In the genomic region with DNA sequence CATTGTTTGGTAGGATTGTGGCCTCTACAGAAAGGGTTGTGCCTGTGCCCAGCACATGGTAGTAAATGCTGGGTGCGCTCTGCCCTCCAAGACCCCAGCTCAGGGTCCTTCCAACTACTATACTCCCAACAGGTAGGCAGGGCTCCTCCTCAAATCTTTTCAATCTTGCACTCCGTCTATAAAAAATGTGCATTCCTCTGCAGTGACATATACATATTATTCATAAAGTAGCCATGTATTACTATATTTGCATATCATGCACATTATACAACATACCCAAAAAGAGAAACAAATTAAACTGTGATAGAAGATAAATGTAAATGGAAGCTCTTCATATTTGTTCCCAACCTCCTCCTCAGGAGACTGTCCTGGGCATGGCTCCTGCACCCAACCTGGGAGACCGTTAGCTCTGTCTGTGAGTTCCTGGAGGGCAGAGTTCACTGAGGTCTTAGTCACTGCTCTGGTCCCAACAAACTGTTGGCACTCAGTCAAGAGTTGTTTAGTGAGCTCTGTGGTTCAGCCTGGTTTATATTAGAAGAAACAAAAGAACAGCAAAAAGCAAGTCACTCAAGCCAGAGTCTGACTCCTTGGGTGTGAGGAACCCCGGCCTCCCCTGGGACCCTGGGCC, we compare ENCODE assay signal across 15 cellular contexts. TPM values are rescaled to one million over a fixed set of nuclear protein-coding genes. Genes with fewer than 3 reads are reported as not detected.
DNase-seq lines count a peak whose midpoint lies in the region; ATAC-seq, FAIRE-seq and TF ChIP-seq lines count a peak whose summit lies in the region.
"Had no signal": no experiment of that assay in that cellular context is flagged by ENCODE, and none has a peak within 500 bp of the region (broad histone marks: within the 10 kb centered on the region; RNA-seq: fewer than 3 reads in every experiment).

No MANE protein-coding gene starts in this region.

- POLR2A ChIA-PET in HCT116 (lab: Charles Lee) = no interaction called here

- no peak overlapping the region; the same call in 1 of the 2 replicates for H3K4me2 ChIP-seq in HCT116 (ENCODE audit: low read length)

- no peak for TF ChIP-seq RAD21 in HCT116 (IDR thresholded peaks at IDR 0.05; ENCODE audit: low read depth)

- H3K9me2 ChIP-seq in HCT116 (ENCODE audit: insufficient read depth) = no peaks in the 10 kb centered on the region

- TF ChIP-seq CTCF in HCT116 (IDR thresholded peaks at IDR 0.05 in 2 of 3, conservative IDR thresholded peaks at IDR 0.05 in 1 of 3; ENCODE audit: borderline replicate concordance in 1 of 3, insufficient read depth in 1 of 3, low read depth in 2 of 3, low read length in 2 of 3) (no peak), RWPE2 (IDR thresholded peaks at IDR 0.05; ENCODE audit: poor library complexity, severe bottlenecking) (no peak), fibroblast of the aortic adventitia (IDR thresholded peaks at IDR 0.05; ENCODE audit: insufficient read depth, low read length) (no peak)

- CTCF ChIA-PET in HCT116 (lab: Charles Lee) = no interaction called here

- ATAC-seq in HCT116 = peak; percentile 65
- ATAC-seq in RWPE2 (ENCODE audit: low read depth) = peak; percentile 88
- no peak for ATAC-seq in GM18502 (IDR thresholded peaks at IDR 0.05; ENCODE audit: poor library complexity, unreplicated experiment)
- ATAC-seq in HG02623 (IDR thresholded peaks at IDR 0.05; ENCODE audit: unreplicated experiment) = no peak
- ATAC-seq: right cardiac atrium had no signal

- H4K20me1 ChIP-seq in HCT116 (ENCODE audit: insufficient read depth) = no peaks in the 10 kb centered on the region

- peaks cover 2 to 8% of the 10 kb centered on the region in 2 experiments; a peak in 2 of 4 replicates for H3K4me1 ChIP-seq in HCT116 (ENCODE audit: control insufficient read depth in 1 of 2, insufficient read depth in 2 of 2, low read length in 2 of 2)
- peaks cover 9% of the 10 kb centered on the region for H3K4me1 ChIP-seq in RWPE2 (ENCODE audit: insufficient read depth, poor library complexity, severe bottlenecking)
- H3K4me1 ChIP-seq in small intestine (ENCODE audit: control insufficient read depth in 2 of 2, insufficient read depth in 1 of 2, low read depth in 1 of 2, low read length in 1 of 2) = no peaks in the 10 kb centered on the region
- H3K4me1 ChIP-seq: adrenal gland, SJCRH30 had no signal

- BruUV-seq in HCT116 (replicated peaks; lab: Mats Ljungman, UMichigan) = no TSS peak

- H3K27ac ChIP-seq in HCT116 (ENCODE audit: low read depth, low read length) (no peak overlapping the region), RWPE2 (ENCODE audit: poor library complexity, severe bottlenecking) (no peak overlapping the region), small intestine (ENCODE audit: low read depth in 1 of 2, low read length in 1 of 2) (no peak overlapping the region)
- H3K27ac ChIP-seq: adrenal gland, SJCRH30 had no signal

- DNase-seq in HCT116 (ENCODE audit: low read depth, low spot score) (no peak), RWPE2 (ENCODE audit: low spot score) (no peak), fibroblast of the aortic adventitia (ENCODE audit: low read depth) (peak; percentile 43), small intestine (peak; percentile 87), NK-92 (lab: John Stamatoyannopoulos, UW; ENCODE audit: unreplicated experiment) (no peak)
- DNase-seq: activated B cell treated with CpG ODN at 0.5 μM for 24 hours; effector CD4-positive, alpha-beta T cell; NCI-H1417; NCI-H524 treated with DMSO at 0.1 percent for 48 hours; right cardiac atrium; substantia nigra had no signal

- RAD21 ChIA-PET in HCT116 (lab: Charles Lee; ENCODE audit: low non-redundant PET in 1 of 2, low total read pairs in 2 of 2, uncharacterized antibody in 2 of 2, unreplicated experiment in 2 of 2) = no interaction called here

- 25 to 48% (median 41%) methylated on average over 4 of the region's 4 CpGs for WGBS in small intestine, 3 donors

- H3K9ac ChIP-seq in HCT116 (ENCODE audit: low read length) = no peak overlapping the region

- H3K36me3 ChIP-seq in HCT116 (ENCODE audit: control insufficient read depth in 1 of 2, insufficient read depth in 2 of 2, low read length in 2 of 2) (no peaks in the 10 kb centered on the region), RWPE2 (ENCODE audit: low read depth) (no peaks in the 10 kb centered on the region), small intestine (ENCODE audit: control insufficient read depth in 2 of 2, insufficient read depth in 2 of 2, low read length in 2 of 2) (no peaks in the 10 kb centered on the region)
- H3K36me3 ChIP-seq: adrenal gland, SJCRH30 had no signal

- no peak for FAIRE-seq in small intestine (lab: Jason Lieb, UNC)

- H3K9me3 ChIP-seq in HCT116 (ENCODE audit: control insufficient read depth in 1 of 2, insufficient read depth in 1 of 2, low read depth in 1 of 2, low read length in 2 of 2) (no peaks in the 10 kb centered on the region), RWPE2 (ENCODE audit: severe bottlenecking) (no peaks in the 10 kb centered on the region), small intestine (ENCODE audit: control insufficient read depth, low read depth) (no peaks in the 10 kb centered on the region)
- H3K9me3 ChIP-seq: adrenal gland, SJCRH30 had no signal

- intact Hi-C loops in HCT116 (cut with micrococcal nuclease) = no loop called here

- peaks cover 7% of the 10 kb centered on the region; the same call in 1 of the 2 replicates for H3K27me3 ChIP-seq in HCT116 (ENCODE audit: insufficient read depth, low read length)
- H3K27me3 ChIP-seq in RWPE2 (ENCODE audit: insufficient read depth, poor library complexity, severe bottlenecking) = no peaks in the 10 kb centered on the region
- no peaks in the 10 kb centered on the region for H3K27me3 ChIP-seq in small intestine (ENCODE audit: control insufficient read depth in 2 of 2, insufficient read depth in 2 of 2, low read length in 2 of 2)

- H3K4me3 ChIP-seq in HCT116 (replicated peaks in 1 of 2; ENCODE audit: low read depth in 1 of 2, low read length in 2 of 2) (no peak overlapping the region), RWPE2 (ENCODE audit: severe bottlenecking) (no peak overlapping the region), fibroblast of the aortic adventitia (ENCODE audit: low read depth, low read length) (no peak overlapping the region), small intestine (ENCODE audit: low read depth in 1 of 2, low read length in 2 of 2) (no peak overlapping the region)
- H3K4me3 ChIP-seq: adrenal gland, SJCRH30 had no signal

- no peaks in the 10 kb centered on the region for H3K79me2 ChIP-seq in HCT116 (ENCODE audit: insufficient read depth, low read length)

- TF ChIP-seq POLR2A in HCT116 (IDR thresholded peaks at IDR 0.05; ENCODE audit: borderline replicate concordance, extremely low read depth, insufficient read depth, insufficient read length) = no peak

- H2AFZ ChIP-seq in HCT116 (ENCODE audit: low read depth, low read length, poor library complexity, severe bottlenecking) = no peak overlapping the region

TF ChIP-seq in HCT116, 20 proteins besides CTCF, POLR2A, EP300 and RAD21:
- no peak for TF ChIP-seq ZFX (IDR thresholded peaks at IDR 0.05)
- TF ChIP-seq TCF7L2 (IDR thresholded peaks at IDR 0.05; ENCODE audit: borderline replicate concordance, extremely low read depth, insufficient read depth, insufficient read length) = no peak
- TF ChIP-seq EZH2phosphoT487 (IDR thresholded peaks at IDR 0.05; ENCODE audit: borderline replicate concordance) = no peak
- TF ChIP-seq EGR1 (IDR thresholded peaks at IDR 0.05; ENCODE audit: low read depth) = no peak
- no peak for TF ChIP-seq SP1 (IDR thresholded peaks at IDR 0.05; ENCODE audit: low read depth)
- no peak for TF ChIP-seq SIN3A (IDR thresholded peaks at IDR 0.05; ENCODE audit: low read depth)
- TF ChIP-seq, protein P1, sequence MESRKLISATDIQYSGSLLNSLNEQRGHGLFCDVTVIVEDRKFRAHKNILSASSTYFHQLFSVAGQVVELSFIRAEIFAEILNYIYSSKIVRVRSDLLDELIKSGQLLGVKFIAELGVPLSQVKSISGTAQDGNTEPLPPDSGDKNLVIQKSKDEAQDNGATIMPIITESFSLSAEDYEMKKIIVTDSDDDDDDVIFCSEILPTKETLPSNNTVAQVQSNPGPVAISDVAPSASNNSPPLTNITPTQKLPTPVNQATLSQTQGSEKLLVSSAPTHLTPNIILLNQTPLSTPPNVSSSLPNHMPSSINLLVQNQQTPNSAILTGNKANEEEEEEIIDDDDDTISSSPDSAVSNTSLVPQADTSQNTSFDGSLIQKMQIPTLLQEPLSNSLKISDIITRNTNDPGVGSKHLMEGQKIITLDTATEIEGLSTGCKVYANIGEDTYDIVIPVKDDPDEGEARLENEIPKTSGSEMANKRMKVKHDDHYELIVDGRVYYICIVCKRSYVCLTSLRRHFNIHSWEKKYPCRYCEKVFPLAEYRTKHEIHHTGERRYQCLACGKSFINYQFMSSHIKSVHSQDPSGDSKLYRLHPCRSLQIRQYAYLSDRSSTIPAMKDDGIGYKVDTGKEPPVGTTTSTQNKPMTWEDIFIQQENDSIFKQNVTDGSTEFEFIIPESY (IDR thresholded peaks at IDR 0.05; ENCODE audit: extremely low read depth, insufficient replicate concordance, low read length) = no peak
- no peak for TF ChIP-seq SRF (IDR thresholded peaks at IDR 0.05; ENCODE audit: low read depth)
- no peak for TF ChIP-seq YY1 (IDR thresholded peaks at IDR 0.05; ENCODE audit: extremely low read depth, insufficient replicate concordance, low read depth, low read length)
- TF ChIP-seq EZH2 (IDR thresholded peaks at IDR 0.05) = no peak
- no peak for TF ChIP-seq CBX3 (IDR thresholded peaks at IDR 0.05; ENCODE audit: low read depth)

RNA-seq across cellular contexts. Expression of gene GRIP2, which starts 47.7 kb away (rescaled TPM):
- total RNA-seq in HCT116 (2021; ENCODE audit: unreplicated experiment) (0.34 TPM), fibroblast of the aortic adventitia (ENCODE audit: low replicate concordance) (0.90 TPM in 2 replicates)
- 0.38 and 0.56 TPM in 2 replicates for polyA plus RNA-seq in HCT116 (2012)
- 1 to 10 TPM in 1 of 3 donors, under 1 TPM in 1, not detected in 1; 0.27 to 1.4 TPM for polyA plus RNA-seq in small intestine
- total RNA-seq: activated B cell treated with CpG ODN at 0.5 μM for 24 hours had no signal

Comparison
In these comparisons a context has a peak if more than half of its experiments do, and no peak if none do; other contexts are left out.
1. ATAC-seq: peak in HCT116 (single experiment) and RWPE2 (single experiment); none in GM18502 (single experiment) and HG02623 (single experiment).
2. DNase-seq: peak in fibroblast of the aortic adventitia (single experiment) and small intestine (single experiment); none in HCT116 (single experiment), RWPE2 (single experiment) and NK-92 (single experiment).